In genomic region chr1:89044970-89045695, GRCh38 we compare ENCODE assay signal across 17 cellular contexts. TPM values are rescaled to one million over a fixed set of nuclear protein-coding genes. Genes with fewer than 3 reads are reported as not detected.
DNase-seq lines count a peak whose midpoint lies in the region; ATAC-seq and TF ChIP-seq lines count a peak whose summit lies in the region.
"Had no signal": no experiment of that assay in that cellular context is flagged by ENCODE, and none has a peak within 500 bp of the region (broad histone marks: within the 10 kb centered on the region; RNA-seq: fewer than 3 reads in every experiment).

No MANE protein-coding gene starts in this region.

- peaks cover 4% of the 10 kb centered on the region for H3K9me3 Mint-ChIP-seq in activated naive CD8-positive, alpha-beta T cell (ENCODE audit: low read depth)
- H3K9me3 Mint-ChIP-seq in activated naive CD8-positive, alpha-beta T cell treated with anti-CD3 and anti-CD28 coated beads for 36 hours = peaks cover 15% of the 10 kb centered on the region
- H3K9me3 Mint-ChIP-seq in natural killer cell treated with Interleukin-12 subunit alpha and Interleukin-12 subunit beta and Interleukin-15 and Interleukin-18, amount 100 ng/mL, for 72 hours = peaks cover 6% of the 10 kb centered on the region

- H3K27me3 ChIP-seq in liver (ENCODE audit: control insufficient read depth in 4 of 4, insufficient read depth in 4 of 4, low read length in 3 of 4) (no peaks in the 10 kb centered on the region), transverse colon (no peaks in the 10 kb centered on the region)
- H3K27me3 ChIP-seq: BLaER1 had no signal

- peak overlapping the region; percentile 35 to 70 for H3K27ac ChIP-seq in liver (ENCODE audit: low read depth in 1 of 2, low read length in 2 of 2)
- peak overlapping the region; percentile 43 to 75 (median 64) for H3K27ac ChIP-seq in transverse colon
- H3K27ac ChIP-seq: BLaER1 had no signal

- TF ChIP-seq EP300 in transverse colon (IDR thresholded peaks at IDR 0.05; ENCODE audit: low read depth) = no peak

- ATAC-seq in natural killer cell treated with Interleukin-12 subunit alpha and Interleukin-12 subunit beta and Interleukin-15 and Interleukin-18, amount 100 ng/mL, for 72 hours = no peak
- ATAC-seq: Panc1, Right ventricle myocardium inferior had no signal

- WGBS in liver = 28% methylated on average over 2 of the region's 2 CpGs
- 39 to 56% methylated on average over 2 of the region's 2 CpGs for WGBS in transverse colon (ENCODE audit: low coverage in 1 of 2), 2 donors

- H3K4me1 ChIP-seq in liver (ENCODE audit: control insufficient read depth in 4 of 4, insufficient read depth in 4 of 4, low read length in 3 of 4) (peaks cover 2 to 26% (median 10%) of the 10 kb centered on the region in 4 donors), transverse colon (peaks cover 0 to 16% (median 7%) of the 10 kb centered on the region in 4 donors)
- H3K4me1 ChIP-seq: BLaER1 had no signal

- peak; percentile 38 to 59 for TF ChIP-seq RAD21 in liver (IDR thresholded peaks at IDR 0.05)

- peaks cover 22% of the 10 kb centered on the region for H3K4me1 Mint-ChIP-seq in activated naive CD8-positive, alpha-beta T cell (ENCODE audit: low read depth)
- peaks cover 27% of the 10 kb centered on the region for H3K4me1 Mint-ChIP-seq in activated naive CD8-positive, alpha-beta T cell treated with anti-CD3 and anti-CD28 coated beads for 36 hours
- H3K4me1 Mint-ChIP-seq in natural killer cell treated with Interleukin-12 subunit alpha and Interleukin-12 subunit beta and Interleukin-15 and Interleukin-18, amount 100 ng/mL, for 72 hours (ENCODE audit: low read depth in 2 of 2) = peaks cover 19 to 25% of the 10 kb centered on the region in 2 donors

- intact Hi-C loops in transverse colon (cut with DNase I; ENCODE audit: low total_unique reads) = no loop called here

- peak; percentile 28 for TF ChIP-seq POLR2A in transverse colon (IDR thresholded peaks at IDR 0.05)

- in situ Hi-C loops in transverse colon (cut with MboI; ENCODE audit: low pct_ligation_motif_present in 1 of 4, low pct_unique_long_range_greater_than_20kb in 1 of 4, low sequenced_read_pairs in 3 of 4) (no loop called here), KBM-7 (cut with MboI; ENCODE audit: low pct_unique_long_range_greater_than_20kb, low sequenced_read_pairs) (no loop called here)

- H3K4me3 ChIP-seq in fibroblast of mammary gland (ENCODE audit: control insufficient read depth, low read depth, low read length) (no peak overlapping the region), liver (ENCODE audit: low read depth in 1 of 3, low read length in 3 of 3) (no peak overlapping the region), transverse colon (no peak overlapping the region)
- H3K4me3 ChIP-seq: BLaER1 had no signal

- no peak overlapping the region for H3K4me3 Mint-ChIP-seq in activated naive CD8-positive, alpha-beta T cell
- H3K4me3 Mint-ChIP-seq in activated naive CD8-positive, alpha-beta T cell treated with anti-CD3 and anti-CD28 coated beads for 36 hours = no peak overlapping the region
- no peak overlapping the region for H3K4me3 Mint-ChIP-seq in natural killer cell treated with Interleukin-12 subunit alpha and Interleukin-12 subunit beta and Interleukin-15 and Interleukin-18, amount 100 ng/mL, for 72 hours
- H3K4me3 Mint-ChIP-seq: CD8-positive, alpha-beta memory T cell had no signal

- peak overlapping the region; percentile 22 for H3K27ac Mint-ChIP-seq in activated naive CD8-positive, alpha-beta T cell
- H3K27ac Mint-ChIP-seq in activated naive CD8-positive, alpha-beta T cell treated with anti-CD3 and anti-CD28 coated beads for 36 hours = no peak overlapping the region
- H3K27ac Mint-ChIP-seq in natural killer cell treated with Interleukin-12 subunit alpha and Interleukin-12 subunit beta and Interleukin-15 and Interleukin-18, amount 100 ng/mL, for 72 hours = no peak overlapping the region
- H3K27ac Mint-ChIP-seq: CD8-positive, alpha-beta memory T cell had no signal

- H3K27me3 Mint-ChIP-seq in activated naive CD8-positive, alpha-beta T cell = no peaks in the 10 kb centered on the region
- no peaks in the 10 kb centered on the region for H3K27me3 Mint-ChIP-seq in activated naive CD8-positive, alpha-beta T cell treated with anti-CD3 and anti-CD28 coated beads for 36 hours
- no peaks in the 10 kb centered on the region for H3K27me3 Mint-ChIP-seq in natural killer cell treated with Interleukin-12 subunit alpha and Interleukin-12 subunit beta and Interleukin-15 and Interleukin-18, amount 100 ng/mL, for 72 hours

- H3K36me3 ChIP-seq in liver (ENCODE audit: control insufficient read depth in 4 of 4, insufficient read depth in 3 of 4, low read depth in 1 of 4, low read length in 3 of 4) (peaks cover 0 to 4% (median 2%) of the 10 kb centered on the region in 4 donors), transverse colon (no peaks in the 10 kb centered on the region)

- H3K9me3 ChIP-seq in liver (ENCODE audit: control insufficient read depth in 4 of 4, low read length in 3 of 4) = peaks cover 5 to 8% (median 7%) of the 10 kb centered on the region in 4 donors
- no peaks in the 10 kb centered on the region for H3K9me3 ChIP-seq in transverse colon

- TF ChIP-seq CTCF in fibroblast of mammary gland (conservative IDR thresholded peaks at IDR 0.05; ENCODE audit: control insufficient read depth, insufficient read depth, low read depth, low read length) (no peak), liver (IDR thresholded peaks at IDR 0.05; ENCODE audit: low read depth, low read length, missing input control) (no peak), transverse colon (IDR thresholded peaks at IDR 0.05) (no peak)

- peaks cover 26% of the 10 kb centered on the region for H3K36me3 Mint-ChIP-seq in activated naive CD8-positive, alpha-beta T cell
- H3K36me3 Mint-ChIP-seq in activated naive CD8-positive, alpha-beta T cell treated with anti-CD3 and anti-CD28 coated beads for 36 hours = peaks cover 56% of the 10 kb centered on the region
- H3K36me3 Mint-ChIP-seq in natural killer cell treated with Interleukin-12 subunit alpha and Interleukin-12 subunit beta and Interleukin-15 and Interleukin-18, amount 100 ng/mL, for 72 hours = peaks cover 23% of the 10 kb centered on the region

- no peak overlapping the region for H3K9ac ChIP-seq in liver (ENCODE audit: low read depth in 1 of 2, low read length in 2 of 2)
- H3K9ac ChIP-seq: BLaER1 had no signal

- DNase-seq in activated naive CD8-positive, alpha-beta T cell treated with anti-CD3 and anti-CD28 coated beads for 36 hours = no peak
- peak; percentile 17 for DNase-seq in fibroblast of mammary gland (ENCODE audit: low read depth)
- DNase-seq in transverse colon = no peak
- DNase-seq in NCI-H774 (lab: John Stamatoyannopoulos, UW) = no peak
- DNase-seq in KBM-7 = no peak
- DNase-seq in natural killer cell treated with Interleukin-12 subunit alpha and Interleukin-12 subunit beta and Interleukin-15 and Interleukin-18, amount 100 ng/mL, for 72 hours (ENCODE audit: low spot score) = no peak
- DNase-seq: CD8-positive, alpha-beta memory T cell; EL; NCI-H1417 treated with DMSO at 0.1 percent for 48 hours; NCI-H2029; NCI-H2171 treated with DMSO at 0.1 percent for 48 hours; NCI-H748 treated with DMSO at 0.1 percent for 48 hours had no signal

RNA-seq across cellular contexts. Expression of gene GBP1, which starts 19.9 kb away (rescaled TPM):
- total RNA-seq in activated naive CD8-positive, alpha-beta T cell treated with anti-CD3 and anti-CD28 coated beads for 36 hours = 100 to 1,000 TPM; 141 to 146 TPM
- total RNA-seq in liver (10 to 100 TPM in 1 of 2 donors, 1 to 10 TPM in 1; 9.1 to 23.5 TPM), transverse colon (10 to 100 TPM in 3 of 4 donors, 1 to 10 TPM in 1; 3.0 to 50.2 (median 23.2) TPM)
- 10 to 100 TPM; 16.6 to 72.6 TPM for polyA plus RNA-seq in liver
- total RNA-seq in natural killer cell treated with Interleukin-12 subunit alpha and Interleukin-12 subunit beta and Interleukin-15 and Interleukin-18, amount 100 ng/mL, for 72 hours = 100 to 1,000 TPM; 154 to 241 TPM

RNA-seq across cellular contexts. Expression of gene GBP3, which starts 22.5 kb away (rescaled TPM):
- total RNA-seq in activated naive CD8-positive, alpha-beta T cell treated with anti-CD3 and anti-CD28 coated beads for 36 hours = 10 to 100 TPM in 1 of 2 experiments, 1 to 10 TPM in 1; 9.7 to 10.2 TPM
- total RNA-seq in liver = 1 to 10 TPM; 2.0 to 8.8 TPM
- 1 to 10 TPM; 3.8 to 5.1 TPM for polyA plus RNA-seq in liver
- total RNA-seq in transverse colon = 100 to 1,000 TPM in 1 of 4 donors, 10 to 100 TPM in 2, 1 to 10 TPM in 1; 5.4 to 102 (median 55.2) TPM
- total RNA-seq in natural killer cell treated with Interleukin-12 subunit alpha and Interleukin-12 subunit beta and Interleukin-15 and Interleukin-18, amount 100 ng/mL, for 72 hours = 10 to 100 TPM; 36.6 to 88.6 TPM

RNA-seq across cellular contexts. Expression of gene KYAT3, which starts 52.7 kb away (rescaled TPM):
- 10 to 100 TPM; 51.7 to 53.3 TPM for total RNA-seq in activated naive CD8-positive, alpha-beta T cell treated with anti-CD3 and anti-CD28 coated beads for 36 hours
- total RNA-seq in liver (10 to 100 TPM in 1 of 2 donors, 1 to 10 TPM in 1; 9.4 to 12.0 TPM), transverse colon (10 to 100 TPM in 3 of 4 donors, 1 to 10 TPM in 1; 7.8 to 23.3 (median 20.5) TPM)
- polyA plus RNA-seq in liver = 10 to 100 TPM in 1 of 2 donors, 1 to 10 TPM in 1; 9.0 to 12.0 TPM
- 10 to 100 TPM; 28.0 to 32.6 TPM for total RNA-seq in natural killer cell treated with Interleukin-12 subunit alpha and Interleukin-12 subunit beta and Interleukin-15 and Interleukin-18, amount 100 ng/mL, for 72 hours

RNA-seq across cellular contexts. Expression of gene RBMXL1, which starts 52.7 kb away (rescaled TPM):
- 10 to 100 TPM; 25.7 to 25.8 TPM for total RNA-seq in activated naive CD8-positive, alpha-beta T cell treated with anti-CD3 and anti-CD28 coated beads for 36 hours
- total RNA-seq in liver = 10 to 100 TPM in 1 of 2 donors, 1 to 10 TPM in 1; 5.8 to 11.2 TPM
- 1 to 10 TPM; 3.4 to 7.2 TPM for polyA plus RNA-seq in liver
- total RNA-seq in transverse colon = 10 to 100 TPM in 2 of 4 donors, 1 to 10 TPM in 2; 7.2 to 14.9 (median 10.0) TPM
- total RNA-seq in natural killer cell treated with Interleukin-12 subunit alpha and Interleukin-12 subunit beta and Interleukin-15 and Interleukin-18, amount 100 ng/mL, for 72 hours = 10 to 100 TPM; 30.1 to 30.9 TPM
